Comparison of ENCODE assay signal across 8 cellular contexts in the genomic region with DNA sequence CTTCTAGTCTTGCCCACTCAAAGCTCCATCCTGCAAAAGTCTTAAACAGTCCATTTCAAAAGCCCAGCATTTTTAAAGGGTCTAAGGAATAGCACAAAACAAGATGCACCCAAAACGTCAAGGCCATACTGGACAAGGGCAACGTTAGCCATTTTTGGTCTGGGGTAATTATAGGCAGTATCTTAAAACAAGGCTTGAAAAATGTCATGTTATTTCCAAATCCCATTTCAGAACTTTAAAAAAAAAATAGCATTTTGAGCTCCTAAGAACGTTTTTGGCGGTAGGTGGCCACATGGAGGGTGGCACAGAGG.
DNase-seq lines count a peak whose midpoint lies in the region; ATAC-seq and TF ChIP-seq lines count a peak whose summit lies in the region.

No MANE protein-coding gene starts in this region.

- H3K4me3 ChIP-seq in choroid plexus epithelial cell (ENCODE audit: low read depth, low read length), result peak overlapping the region; percentile 74

- DNase-seq in choroid plexus epithelial cell (ENCODE audit: low read depth), result no peak
- DNase-seq in nephron progenitor cell, result no peak
- no peak for DNase-seq in HK-2 (ENCODE audit: unreplicated experiment)
- DNase-seq in stimulated activated CD4-positive, alpha-beta T cell treated with anti-CD3 and anti-CD28 coated beads, Interleukin-15, amount 100 ng/mL, for 24 hours, result no peak
- no peak for DNase-seq in NCI-H345 treated with DMSO at 0.1 percent for 48 hours (lab: John Stamatoyannopoulos, UW; ENCODE audit: unreplicated experiment)

- H3K27ac Mint-ChIP-seq in nephron progenitor cell, result peak overlapping the region; percentile 96

- H3K9me3 Mint-ChIP-seq in nephron progenitor cell, result no peaks in the 10 kb centered on the region

- H3K4me1 Mint-ChIP-seq in nephron progenitor cell, result peaks cover 44% of the 10 kb centered on the region

- peaks cover 6% of the 10 kb centered on the region for H3K36me3 Mint-ChIP-seq in nephron progenitor cell (ENCODE audit: low read depth)

- H3K27me3 Mint-ChIP-seq in nephron progenitor cell (ENCODE audit: low read depth, poor library complexity), result peaks cover 9% of the 10 kb centered on the region

- H3K4me3 Mint-ChIP-seq in nephron progenitor cell, result peak overlapping the region; percentile 96

- ATAC-seq in GM18502 (IDR thresholded peaks at IDR 0.05; ENCODE audit: poor library complexity, unreplicated experiment), result peak; percentile 2
- peak; percentile 1 for ATAC-seq in HG03571 (IDR thresholded peaks at IDR 0.05; ENCODE audit: unreplicated experiment)
- no peak for ATAC-seq in HG03039 (IDR thresholded peaks at IDR 0.05; ENCODE audit: unreplicated experiment)

- TF ChIP-seq CTCF in choroid plexus epithelial cell (conservative IDR thresholded peaks at IDR 0.05; ENCODE audit: low read depth, low read length) (no peak), nephron progenitor cell (IDR thresholded peaks at IDR 0.05) (no peak)
